8 cellular contexts compared by ENCODE assay signal in genomic region chr19:16367269-16367683, GRCh38. TPM values are rescaled to one million over a fixed set of nuclear protein-coding genes. Genes with fewer than 3 reads are reported as not detected.
DNase-seq lines count a peak whose midpoint lies in the region; ATAC-seq and TF ChIP-seq lines count a peak whose summit lies in the region.

No MANE protein-coding gene starts in this region.

- peaks cover 60% of the 10 kb centered on the region for H3K4me1 Mint-ChIP-seq in activated CD4-positive, alpha-beta T cell treated with anti-CD3 and anti-CD28 coated beads, Interleukin-2, amount 10 ng/mL, durations not matched to agents 24 days and 14 days

- H3K36me3 ChIP-seq in neutrophil: no peaks in the 10 kb centered on the region

- H3K27ac ChIP-seq in neutrophil: peak overlapping the region; percentile 93

- intact Hi-C loops in activated CD4-positive, alpha-beta T cell treated with anti-CD3 and anti-CD28 coated beads, Interleukin-2, amount 10 ng/mL, durations not matched to agents 24 days and 14 days (cut with micrococcal nuclease): loop anchor here (1.0 kb wide), 1 partner anchor 28 kb away; no protein-coding TSS in a partner anchor

- H3K9me3 ChIP-seq in neutrophil: no peaks in the 10 kb centered on the region

- H3K4me3 ChIP-seq in neutrophil (ENCODE audit: low read depth in 1 of 2, low read length in 1 of 2): peak overlapping the region; percentile 58 to 64

- no peaks in the 10 kb centered on the region for H3K9me3 Mint-ChIP-seq in activated CD4-positive, alpha-beta T cell treated with anti-CD3 and anti-CD28 coated beads, Interleukin-2, amount 10 ng/mL, durations not matched to agents 24 days and 14 days

- no peak for TF ChIP-seq CTCF in neutrophil (IDR thresholded peaks at IDR 0.05)

- H3K27me3 ChIP-seq in neutrophil: no peaks in the 10 kb centered on the region

- no peak overlapping the region for H3K4me3 Mint-ChIP-seq in activated CD4-positive, alpha-beta T cell treated with anti-CD3 and anti-CD28 coated beads, Interleukin-2, amount 10 ng/mL, durations not matched to agents 24 days and 14 days

- peaks cover 74 to 79% of the 10 kb centered on the region in 2 experiments for H3K4me1 ChIP-seq in neutrophil (ENCODE audit: control insufficient read depth in 1 of 2, insufficient read depth in 1 of 2, low read depth in 1 of 2, low read length in 1 of 2)

- peak; percentile 91 for DNase-seq in activated CD4-positive, alpha-beta T cell treated with anti-CD3 and anti-CD28 coated beads, Interleukin-2, amount 10 ng/mL, durations not matched to agents 24 days and 14 days
- DNase-seq in NCI-H1092 treated with DMSO at 0.1 percent for 48 hours (lab: John Stamatoyannopoulos, UW) (no peak), NCI-H1694 treated with DMSO at 0.1 percent for 48 hours (lab: John Stamatoyannopoulos, UW) (no peak), C1 segment of cervical spinal cord (lab: John Stamatoyannopoulos, UW) (no peak), COR-L47 (lab: John Stamatoyannopoulos, UW) (no peak)

- peaks cover 16% of the 10 kb centered on the region for H3K36me3 Mint-ChIP-seq in activated CD4-positive, alpha-beta T cell treated with anti-CD3 and anti-CD28 coated beads, Interleukin-2, amount 10 ng/mL, durations not matched to agents 24 days and 14 days (ENCODE audit: low read depth)

- H3K27ac Mint-ChIP-seq in activated CD4-positive, alpha-beta T cell treated with anti-CD3 and anti-CD28 coated beads, Interleukin-2, amount 10 ng/mL, durations not matched to agents 24 days and 14 days: peak overlapping the region; percentile 85

- peaks cover 11% of the 10 kb centered on the region for H3K27me3 Mint-ChIP-seq in activated CD4-positive, alpha-beta T cell treated with anti-CD3 and anti-CD28 coated beads, Interleukin-2, amount 10 ng/mL, durations not matched to agents 24 days and 14 days

- ATAC-seq in GM18520 (IDR thresholded peaks at IDR 0.05; ENCODE audit: unreplicated experiment) (peak; percentile 25), HG03045 (IDR thresholded peaks at IDR 0.05; ENCODE audit: unreplicated experiment) (peak; percentile 32)

RNA-seq across cellular contexts. Expression of gene KLF2, which starts 42.6 kb away (rescaled TPM):
- total RNA-seq in activated CD4-positive, alpha-beta T cell treated with anti-CD3 and anti-CD28 coated beads, Interleukin-2, amount 10 ng/mL, durations not matched to agents 24 days and 14 days: 2.2 and 3.7 TPM in 2 replicates
